ENCODE assay signal across 1 cellular context in the genomic region with DNA sequence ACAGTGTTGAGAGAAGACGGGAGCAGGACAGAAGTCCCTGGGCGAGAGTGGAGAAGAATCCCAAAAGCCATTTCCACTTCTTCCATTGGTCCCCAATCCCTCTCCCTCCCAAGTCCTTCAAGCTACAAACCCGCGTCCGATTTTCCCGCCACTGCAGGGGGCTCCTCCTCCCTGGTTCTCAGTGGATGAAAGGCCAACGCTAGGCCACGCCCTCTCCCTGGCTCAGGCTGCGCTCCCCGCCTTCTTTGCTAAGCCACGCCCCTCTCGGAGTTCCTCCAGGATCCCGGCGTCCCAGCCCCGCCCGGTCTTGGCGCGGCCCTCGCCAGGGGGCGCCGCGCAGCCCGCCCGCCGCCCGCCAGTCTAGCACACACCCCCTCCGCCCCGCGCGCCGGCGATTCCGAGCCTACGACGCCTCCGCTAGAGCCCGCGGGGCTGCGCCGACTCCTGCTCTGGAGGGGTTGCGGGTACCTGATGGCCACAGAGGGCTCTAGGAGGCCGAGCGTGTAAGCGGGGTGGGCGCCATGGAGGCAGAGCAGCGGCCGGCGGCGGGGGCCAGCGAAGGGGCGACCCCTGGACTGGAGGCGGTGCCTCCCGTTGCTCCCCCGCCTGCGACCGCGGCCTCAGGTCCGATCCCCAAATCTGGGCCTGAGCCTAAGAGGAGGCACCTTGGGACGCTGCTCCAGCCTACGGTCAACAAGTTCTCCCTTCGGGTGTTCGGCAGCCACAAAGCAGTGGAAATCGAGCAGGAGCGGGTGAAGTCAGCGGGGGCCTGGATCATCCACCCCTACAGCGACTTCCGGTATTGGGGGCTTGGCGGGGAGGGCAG.
TF ChIP-seq lines count a peak whose summit lies in the region.

A gene (plus strand): TSS at position 394 of the 826 bp plus-strand sequence. CDS start 128 bp downstream, at position 522.

TF ChIP-seq in K562, 482 proteins besides CTCF, POLR2A, EP300 and RAD21 (continued from another document and continues in another):
- TF ChIP-seq, protein P1, sequence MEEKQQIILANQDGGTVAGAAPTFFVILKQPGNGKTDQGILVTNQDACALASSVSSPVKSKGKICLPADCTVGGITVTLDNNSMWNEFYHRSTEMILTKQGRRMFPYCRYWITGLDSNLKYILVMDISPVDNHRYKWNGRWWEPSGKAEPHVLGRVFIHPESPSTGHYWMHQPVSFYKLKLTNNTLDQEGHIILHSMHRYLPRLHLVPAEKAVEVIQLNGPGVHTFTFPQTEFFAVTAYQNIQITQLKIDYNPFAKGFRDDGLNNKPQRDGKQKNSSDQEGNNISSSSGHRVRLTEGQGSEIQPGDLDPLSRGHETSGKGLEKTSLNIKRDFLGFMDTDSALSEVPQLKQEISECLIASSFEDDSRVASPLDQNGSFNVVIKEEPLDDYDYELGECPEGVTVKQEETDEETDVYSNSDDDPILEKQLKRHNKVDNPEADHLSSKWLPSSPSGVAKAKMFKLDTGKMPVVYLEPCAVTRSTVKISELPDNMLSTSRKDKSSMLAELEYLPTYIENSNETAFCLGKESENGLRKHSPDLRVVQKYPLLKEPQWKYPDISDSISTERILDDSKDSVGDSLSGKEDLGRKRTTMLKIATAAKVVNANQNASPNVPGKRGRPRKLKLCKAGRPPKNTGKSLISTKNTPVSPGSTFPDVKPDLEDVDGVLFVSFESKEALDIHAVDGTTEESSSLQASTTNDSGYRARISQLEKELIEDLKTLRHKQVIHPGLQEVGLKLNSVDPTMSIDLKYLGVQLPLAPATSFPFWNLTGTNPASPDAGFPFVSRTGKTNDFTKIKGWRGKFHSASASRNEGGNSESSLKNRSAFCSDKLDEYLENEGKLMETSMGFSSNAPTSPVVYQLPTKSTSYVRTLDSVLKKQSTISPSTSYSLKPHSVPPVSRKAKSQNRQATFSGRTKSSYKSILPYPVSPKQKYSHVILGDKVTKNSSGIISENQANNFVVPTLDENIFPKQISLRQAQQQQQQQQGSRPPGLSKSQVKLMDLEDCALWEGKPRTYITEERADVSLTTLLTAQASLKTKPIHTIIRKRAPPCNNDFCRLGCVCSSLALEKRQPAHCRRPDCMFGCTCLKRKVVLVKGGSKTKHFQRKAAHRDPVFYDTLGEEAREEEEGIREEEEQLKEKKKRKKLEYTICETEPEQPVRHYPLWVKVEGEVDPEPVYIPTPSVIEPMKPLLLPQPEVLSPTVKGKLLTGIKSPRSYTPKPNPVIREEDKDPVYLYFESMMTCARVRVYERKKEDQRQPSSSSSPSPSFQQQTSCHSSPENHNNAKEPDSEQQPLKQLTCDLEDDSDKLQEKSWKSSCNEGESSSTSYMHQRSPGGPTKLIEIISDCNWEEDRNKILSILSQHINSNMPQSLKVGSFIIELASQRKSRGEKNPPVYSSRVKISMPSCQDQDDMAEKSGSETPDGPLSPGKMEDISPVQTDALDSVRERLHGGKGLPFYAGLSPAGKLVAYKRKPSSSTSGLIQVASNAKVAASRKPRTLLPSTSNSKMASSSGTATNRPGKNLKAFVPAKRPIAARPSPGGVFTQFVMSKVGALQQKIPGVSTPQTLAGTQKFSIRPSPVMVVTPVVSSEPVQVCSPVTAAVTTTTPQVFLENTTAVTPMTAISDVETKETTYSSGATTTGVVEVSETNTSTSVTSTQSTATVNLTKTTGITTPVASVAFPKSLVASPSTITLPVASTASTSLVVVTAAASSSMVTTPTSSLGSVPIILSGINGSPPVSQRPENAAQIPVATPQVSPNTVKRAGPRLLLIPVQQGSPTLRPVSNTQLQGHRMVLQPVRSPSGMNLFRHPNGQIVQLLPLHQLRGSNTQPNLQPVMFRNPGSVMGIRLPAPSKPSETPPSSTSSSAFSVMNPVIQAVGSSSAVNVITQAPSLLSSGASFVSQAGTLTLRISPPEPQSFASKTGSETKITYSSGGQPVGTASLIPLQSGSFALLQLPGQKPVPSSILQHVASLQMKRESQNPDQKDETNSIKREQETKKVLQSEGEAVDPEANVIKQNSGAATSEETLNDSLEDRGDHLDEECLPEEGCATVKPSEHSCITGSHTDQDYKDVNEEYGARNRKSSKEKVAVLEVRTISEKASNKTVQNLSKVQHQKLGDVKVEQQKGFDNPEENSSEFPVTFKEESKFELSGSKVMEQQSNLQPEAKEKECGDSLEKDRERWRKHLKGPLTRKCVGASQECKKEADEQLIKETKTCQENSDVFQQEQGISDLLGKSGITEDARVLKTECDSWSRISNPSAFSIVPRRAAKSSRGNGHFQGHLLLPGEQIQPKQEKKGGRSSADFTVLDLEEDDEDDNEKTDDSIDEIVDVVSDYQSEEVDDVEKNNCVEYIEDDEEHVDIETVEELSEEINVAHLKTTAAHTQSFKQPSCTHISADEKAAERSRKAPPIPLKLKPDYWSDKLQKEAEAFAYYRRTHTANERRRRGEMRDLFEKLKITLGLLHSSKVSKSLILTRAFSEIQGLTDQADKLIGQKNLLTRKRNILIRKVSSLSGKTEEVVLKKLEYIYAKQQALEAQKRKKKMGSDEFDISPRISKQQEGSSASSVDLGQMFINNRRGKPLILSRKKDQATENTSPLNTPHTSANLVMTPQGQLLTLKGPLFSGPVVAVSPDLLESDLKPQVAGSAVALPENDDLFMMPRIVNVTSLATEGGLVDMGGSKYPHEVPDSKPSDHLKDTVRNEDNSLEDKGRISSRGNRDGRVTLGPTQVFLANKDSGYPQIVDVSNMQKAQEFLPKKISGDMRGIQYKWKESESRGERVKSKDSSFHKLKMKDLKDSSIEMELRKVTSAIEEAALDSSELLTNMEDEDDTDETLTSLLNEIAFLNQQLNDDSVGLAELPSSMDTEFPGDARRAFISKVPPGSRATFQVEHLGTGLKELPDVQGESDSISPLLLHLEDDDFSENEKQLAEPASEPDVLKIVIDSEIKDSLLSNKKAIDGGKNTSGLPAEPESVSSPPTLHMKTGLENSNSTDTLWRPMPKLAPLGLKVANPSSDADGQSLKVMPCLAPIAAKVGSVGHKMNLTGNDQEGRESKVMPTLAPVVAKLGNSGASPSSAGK (IDR thresholded peaks at IDR 0.05) = peak; percentile 77
- peak; percentile 34 for TF ChIP-seq ZNF384 (IDR thresholded peaks at IDR 0.05; ENCODE audit: low read depth, low read length)
- TF ChIP-seq, protein P2, sequence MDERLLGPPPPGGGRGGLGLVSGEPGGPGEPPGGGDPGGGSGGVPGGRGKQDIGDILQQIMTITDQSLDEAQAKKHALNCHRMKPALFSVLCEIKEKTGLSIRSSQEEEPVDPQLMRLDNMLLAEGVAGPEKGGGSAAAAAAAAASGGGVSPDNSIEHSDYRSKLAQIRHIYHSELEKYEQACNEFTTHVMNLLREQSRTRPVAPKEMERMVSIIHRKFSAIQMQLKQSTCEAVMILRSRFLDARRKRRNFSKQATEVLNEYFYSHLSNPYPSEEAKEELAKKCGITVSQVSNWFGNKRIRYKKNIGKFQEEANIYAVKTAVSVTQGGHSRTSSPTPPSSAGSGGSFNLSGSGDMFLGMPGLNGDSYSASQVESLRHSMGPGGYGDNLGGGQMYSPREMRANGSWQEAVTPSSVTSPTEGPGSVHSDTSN (CRISPR knock-in tag; IDR thresholded peaks at IDR 0.05; ENCODE audit: low read depth) = no peak
- TF ChIP-seq, protein P2 (tag; conservative IDR thresholded peaks at IDR 0.05; ENCODE audit: low read depth) = no peak
- 0 out of 2 replicates have a peak, but pooled peaks have one; percentile 35 for TF ChIP-seq TARDBP (IDR thresholded peaks at IDR 0.05)
- TF ChIP-seq, protein P3, sequence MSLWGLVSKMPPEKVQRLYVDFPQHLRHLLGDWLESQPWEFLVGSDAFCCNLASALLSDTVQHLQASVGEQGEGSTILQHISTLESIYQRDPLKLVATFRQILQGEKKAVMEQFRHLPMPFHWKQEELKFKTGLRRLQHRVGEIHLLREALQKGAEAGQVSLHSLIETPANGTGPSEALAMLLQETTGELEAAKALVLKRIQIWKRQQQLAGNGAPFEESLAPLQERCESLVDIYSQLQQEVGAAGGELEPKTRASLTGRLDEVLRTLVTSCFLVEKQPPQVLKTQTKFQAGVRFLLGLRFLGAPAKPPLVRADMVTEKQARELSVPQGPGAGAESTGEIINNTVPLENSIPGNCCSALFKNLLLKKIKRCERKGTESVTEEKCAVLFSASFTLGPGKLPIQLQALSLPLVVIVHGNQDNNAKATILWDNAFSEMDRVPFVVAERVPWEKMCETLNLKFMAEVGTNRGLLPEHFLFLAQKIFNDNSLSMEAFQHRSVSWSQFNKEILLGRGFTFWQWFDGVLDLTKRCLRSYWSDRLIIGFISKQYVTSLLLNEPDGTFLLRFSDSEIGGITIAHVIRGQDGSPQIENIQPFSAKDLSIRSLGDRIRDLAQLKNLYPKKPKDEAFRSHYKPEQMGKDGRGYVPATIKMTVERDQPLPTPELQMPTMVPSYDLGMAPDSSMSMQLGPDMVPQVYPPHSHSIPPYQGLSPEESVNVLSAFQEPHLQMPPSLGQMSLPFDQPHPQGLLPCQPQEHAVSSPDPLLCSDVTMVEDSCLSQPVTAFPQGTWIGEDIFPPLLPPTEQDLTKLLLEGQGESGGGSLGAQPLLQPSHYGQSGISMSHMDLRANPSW (CRISPR knock-in tag; IDR thresholded peaks at IDR 0.05) = 0 out of 2 replicates have a peak, but pooled peaks have one; percentile 18
- TF ChIP-seq, protein P4, sequence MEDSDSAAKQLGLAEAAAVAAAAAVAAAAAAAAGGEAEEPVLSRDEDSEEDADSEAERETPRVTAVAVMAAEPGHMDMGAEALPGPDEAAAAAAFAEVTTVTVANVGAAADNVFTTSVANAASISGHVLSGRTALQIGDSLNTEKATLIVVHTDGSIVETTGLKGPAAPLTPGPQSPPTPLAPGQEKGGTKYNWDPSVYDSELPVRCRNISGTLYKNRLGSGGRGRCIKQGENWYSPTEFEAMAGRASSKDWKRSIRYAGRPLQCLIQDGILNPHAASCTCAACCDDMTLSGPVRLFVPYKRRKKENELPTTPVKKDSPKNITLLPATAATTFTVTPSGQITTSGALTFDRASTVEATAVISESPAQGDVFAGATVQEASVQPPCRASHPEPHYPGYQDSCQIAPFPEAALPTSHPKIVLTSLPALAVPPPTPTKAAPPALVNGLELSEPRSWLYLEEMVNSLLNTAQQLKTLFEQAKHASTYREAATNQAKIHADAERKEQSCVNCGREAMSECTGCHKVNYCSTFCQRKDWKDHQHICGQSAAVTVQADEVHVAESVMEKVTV (CRISPR knock-in tag; IDR thresholded peaks at IDR 0.05) = peak; percentile 64
- TF ChIP-seq, protein P5, sequence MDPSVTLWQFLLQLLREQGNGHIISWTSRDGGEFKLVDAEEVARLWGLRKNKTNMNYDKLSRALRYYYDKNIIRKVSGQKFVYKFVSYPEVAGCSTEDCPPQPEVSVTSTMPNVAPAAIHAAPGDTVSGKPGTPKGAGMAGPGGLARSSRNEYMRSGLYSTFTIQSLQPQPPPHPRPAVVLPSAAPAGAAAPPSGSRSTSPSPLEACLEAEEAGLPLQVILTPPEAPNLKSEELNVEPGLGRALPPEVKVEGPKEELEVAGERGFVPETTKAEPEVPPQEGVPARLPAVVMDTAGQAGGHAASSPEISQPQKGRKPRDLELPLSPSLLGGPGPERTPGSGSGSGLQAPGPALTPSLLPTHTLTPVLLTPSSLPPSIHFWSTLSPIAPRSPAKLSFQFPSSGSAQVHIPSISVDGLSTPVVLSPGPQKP (CRISPR knock-in tag; IDR thresholded peaks at IDR 0.05) = no peak
- peak; percentile 10; the same call in 1 of the 2 replicates for TF ChIP-seq GABPB1 (CRISPR knock-in tag; IDR thresholded peaks at IDR 0.05)
- peak; percentile 51 for TF ChIP-seq RBBP5 (IDR thresholded peaks at IDR 0.05; ENCODE audit: borderline replicate concordance, insufficient read depth, low read length, poor library complexity, severe bottlenecking)
- TF ChIP-seq POLR2G (IDR thresholded peaks at IDR 0.05; ENCODE audit: low read depth, low read length) = peak; percentile 63; the same call in 1 of the 2 replicates
- peak; percentile 96 to 98 for TF ChIP-seq MAZ (CRISPR knock-in tag; conservative IDR thresholded peaks at IDR 0.05 in 1 of 2, IDR thresholded peaks at IDR 0.05 in 1 of 2)
- no peak for TF ChIP-seq HOXB6 (CRISPR knock-in tag; IDR thresholded peaks at IDR 0.05; ENCODE audit: borderline replicate concordance)
- TF ChIP-seq ZSCAN29 (IDR thresholded peaks at IDR 0.05) = no peak; the same call in 1 of the 2 replicates
- TF ChIP-seq, protein P6, sequence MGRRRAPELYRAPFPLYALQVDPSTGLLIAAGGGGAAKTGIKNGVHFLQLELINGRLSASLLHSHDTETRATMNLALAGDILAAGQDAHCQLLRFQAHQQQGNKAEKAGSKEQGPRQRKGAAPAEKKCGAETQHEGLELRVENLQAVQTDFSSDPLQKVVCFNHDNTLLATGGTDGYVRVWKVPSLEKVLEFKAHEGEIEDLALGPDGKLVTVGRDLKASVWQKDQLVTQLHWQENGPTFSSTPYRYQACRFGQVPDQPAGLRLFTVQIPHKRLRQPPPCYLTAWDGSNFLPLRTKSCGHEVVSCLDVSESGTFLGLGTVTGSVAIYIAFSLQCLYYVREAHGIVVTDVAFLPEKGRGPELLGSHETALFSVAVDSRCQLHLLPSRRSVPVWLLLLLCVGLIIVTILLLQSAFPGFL (CRISPR knock-in tag; IDR thresholded peaks at IDR 0.05) = 0 out of 2 replicates have a peak, but pooled peaks have one; percentile 22
- no peak for TF ChIP-seq SAFB (IDR thresholded peaks at IDR 0.05; ENCODE audit: borderline replicate concordance, low read depth, low read length)
- TF ChIP-seq DIDO1 (tag; IDR thresholded peaks at IDR 0.05; ENCODE audit: low read depth) = no peak
- TF ChIP-seq, protein P7, sequence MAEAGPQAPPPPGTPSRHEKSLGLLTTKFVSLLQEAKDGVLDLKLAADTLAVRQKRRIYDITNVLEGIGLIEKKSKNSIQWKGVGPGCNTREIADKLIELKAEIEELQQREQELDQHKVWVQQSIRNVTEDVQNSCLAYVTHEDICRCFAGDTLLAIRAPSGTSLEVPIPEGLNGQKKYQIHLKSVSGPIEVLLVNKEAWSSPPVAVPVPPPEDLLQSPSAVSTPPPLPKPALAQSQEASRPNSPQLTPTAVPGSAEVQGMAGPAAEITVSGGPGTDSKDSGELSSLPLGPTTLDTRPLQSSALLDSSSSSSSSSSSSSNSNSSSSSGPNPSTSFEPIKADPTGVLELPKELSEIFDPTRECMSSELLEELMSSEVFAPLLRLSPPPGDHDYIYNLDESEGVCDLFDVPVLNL (CRISPR knock-in tag; IDR thresholded peaks at IDR 0.05; ENCODE audit: low read depth) = peak; percentile 97
- TF ChIP-seq CXXC5 (CRISPR knock-in tag; IDR thresholded peaks at IDR 0.05) = peak; percentile 83
- TF ChIP-seq ELF1 (tag; IDR thresholded peaks at IDR 0.05) = 0 out of 2 replicates have a peak, but pooled peaks have one; percentile 24
